Comparison of ENCODE assay signal across 12 cellular contexts in genomic region chr2:106057206-106057605, GRCh38.
DNase-seq lines count a peak whose midpoint lies in the region; ATAC-seq, FAIRE-seq and TF ChIP-seq lines count a peak whose summit lies in the region.
"Had no signal": no experiment of that assay in that cellular context is flagged by ENCODE, and none has a peak within 500 bp of the region (broad histone marks: within the 10 kb centered on the region; RNA-seq: fewer than 3 reads in every experiment).

No MANE protein-coding gene starts in this region.

- no peaks in the 10 kb centered on the region for H3K9me1 ChIP-seq in keratinocyte (ENCODE audit: control insufficient read depth, extremely low read depth, insufficient read depth, low read length)

- H2AFZ ChIP-seq in keratinocyte (ENCODE audit: control insufficient read depth, low read length) = no peak overlapping the region
- H2AFZ ChIP-seq in trophoblast cell (ENCODE audit: insufficient read depth, low read length, poor library complexity) = no peak overlapping the region
- H2AFZ ChIP-seq: neural progenitor cell had no signal

- no peak overlapping the region for H3K4me3 Mint-ChIP-seq in MCF 10A (ENCODE audit: unreplicated experiment)
- H3K4me3 Mint-ChIP-seq in activated T-cell treated with anti-CD3 and anti-CD28 coated beads, Interleukin-2, amount 50 U/mL, for 24 hours = no peak overlapping the region
- H3K4me3 Mint-ChIP-seq: neural progenitor cell had no signal

- BruUV-seq in MCF 10A (replicated peaks; lab: Mats Ljungman, UMichigan) = no TSS peak

- H3K9ac ChIP-seq in keratinocyte (ENCODE audit: control insufficient read depth, extremely low read depth, insufficient read depth, low read length) (no peak overlapping the region), trophoblast cell (ENCODE audit: low read length) (no peak overlapping the region)
- H3K9ac ChIP-seq: neural progenitor cell had no signal

- intact Hi-C loops in MCF 10A (cut with micrococcal nuclease) = no loop called here
- intact Hi-C loops in breast epithelium (cut with DNase I; ENCODE audit: low total_unique reads) = no loop called here
- intact Hi-C loops in vagina (cut with DNase I) = no loop called here

- no peaks in the 10 kb centered on the region for H3K9me3 ChIP-seq in breast epithelium
- no peaks in the 10 kb centered on the region for H3K9me3 ChIP-seq in keratinocyte (ENCODE audit: control insufficient read depth, low read depth, low read length)
- no peaks in the 10 kb centered on the region for H3K9me3 ChIP-seq in trophoblast cell (ENCODE audit: insufficient read depth, low read depth, low read length)
- no peaks in the 10 kb centered on the region for H3K9me3 ChIP-seq in vagina

- H3K27ac ChIP-seq in breast epithelium = no peak overlapping the region
- H3K27ac ChIP-seq in keratinocyte (ENCODE audit: control insufficient read depth, insufficient read depth, low read length) = no peak overlapping the region
- no peak overlapping the region for H3K27ac ChIP-seq in trophoblast cell (ENCODE audit: low read depth, low read length)
- H3K27ac ChIP-seq in vagina = no peak overlapping the region
- H3K27ac ChIP-seq: neural progenitor cell had no signal

- WGBS in trophoblast cell (ENCODE audit: extremely low coverage, insufficient coverage, insufficient read length) = no CpG with 5 or more reads among the region's 4 CpGs

- H4K20me1 ChIP-seq in keratinocyte (ENCODE audit: control insufficient read depth, extremely low read depth, insufficient read depth, low read length) = no peaks in the 10 kb centered on the region

- no peaks in the 10 kb centered on the region for H3K27me3 ChIP-seq in breast epithelium
- H3K27me3 ChIP-seq in keratinocyte (ENCODE audit: control insufficient read depth, extremely low read depth, insufficient read depth, low read length) = peaks cover 9% of the 10 kb centered on the region
- H3K27me3 ChIP-seq in trophoblast cell (ENCODE audit: insufficient read depth, low read length) = no peaks in the 10 kb centered on the region
- H3K27me3 ChIP-seq in vagina = no peaks in the 10 kb centered on the region
- H3K27me3 ChIP-seq: neural progenitor cell had no signal

- peaks cover 32% of the 10 kb centered on the region for H3K4me1 Mint-ChIP-seq in MCF 10A (ENCODE audit: insufficient read depth, unreplicated experiment)
- peaks cover 78% of the 10 kb centered on the region for H3K4me1 Mint-ChIP-seq in activated T-cell treated with anti-CD3 and anti-CD28 coated beads, Interleukin-2, amount 50 U/mL, for 24 hours (ENCODE audit: low read depth)

- H3K9me3 Mint-ChIP-seq in MCF 10A (ENCODE audit: unreplicated experiment) = no peaks in the 10 kb centered on the region
- peaks cover 2% of the 10 kb centered on the region for H3K9me3 Mint-ChIP-seq in activated T-cell treated with anti-CD3 and anti-CD28 coated beads, Interleukin-2, amount 50 U/mL, for 24 hours
- H3K9me3 Mint-ChIP-seq: neural progenitor cell had no signal

- H2BK12ac ChIP-seq in trophoblast cell (ENCODE audit: low read length) = no peak overlapping the region

- dilution Hi-C loops in keratinocyte (cut with MboI; ENCODE audit: extremely low pct_ligation_motif_present, low sequenced_read_pairs) = no loop called here

- DNase-seq in MCF 10A (ENCODE audit: unreplicated experiment) (peak; percentile 29), breast epithelium (ENCODE audit: low spot score in 2 of 2) (no peak), keratinocyte (ENCODE audit: low read depth, low spot score) (no peak), trophoblast cell (no peak), vagina (ENCODE audit: extremely low spot score in 2 of 2) (no peak), NCI-H187 (lab: John Stamatoyannopoulos, UW) (no peak)
- DNase-seq in activated T-cell treated with anti-CD3 and anti-CD28 coated beads, Interleukin-2, amount 50 U/mL, for 24 hours = no peak
- DNase-seq: H7, KBM-7, NCI-H2227 treated with DMSO at 0.1 percent for 48 hours had no signal

- no peaks in the 10 kb centered on the region for H3K36me3 Mint-ChIP-seq in MCF 10A (ENCODE audit: insufficient read depth, unreplicated experiment)
- no peaks in the 10 kb centered on the region for H3K36me3 Mint-ChIP-seq in activated T-cell treated with anti-CD3 and anti-CD28 coated beads, Interleukin-2, amount 50 U/mL, for 24 hours (ENCODE audit: low read depth)
- H3K36me3 Mint-ChIP-seq: neural progenitor cell had no signal

- ATAC-seq in GM21381 (IDR thresholded peaks at IDR 0.05; ENCODE audit: unreplicated experiment) = no peak

- CTCF ChIA-PET in MCF 10A (lab: Yijun Ruan, JAX) = interaction anchor here (0.6 kb wide), 2 partner anchors 10 to 29 kb away, joined by 3 to 5 read pairs; no protein-coding TSS in a partner anchor

- no peak overlapping the region for H2AK5ac ChIP-seq in trophoblast cell (ENCODE audit: low read length)

- TF ChIP-seq CTCF in MCF 10A (IDR thresholded peaks at IDR 0.05; ENCODE audit: unreplicated experiment) = no peak
- no peak for TF ChIP-seq CTCF in breast epithelium (IDR thresholded peaks at IDR 0.05)
- TF ChIP-seq CTCF in keratinocyte (optimal IDR thresholded peaks at IDR 0.05 in 1 of 3, IDR thresholded peaks at IDR 0.05 in 1 of 3, conservative IDR thresholded peaks at IDR 0.05 in 1 of 3; ENCODE audit: extremely low read depth in 1 of 3, insufficient read depth in 2 of 3, low read length in 3 of 3) = no peak
- no peak for TF ChIP-seq CTCF in vagina (IDR thresholded peaks at IDR 0.05)

- H3K27me3 Mint-ChIP-seq in MCF 10A (ENCODE audit: insufficient read depth, unreplicated experiment) = no peaks in the 10 kb centered on the region
- H3K27me3 Mint-ChIP-seq in activated T-cell treated with anti-CD3 and anti-CD28 coated beads, Interleukin-2, amount 50 U/mL, for 24 hours = no peaks in the 10 kb centered on the region

- H2BK120ac ChIP-seq in trophoblast cell (ENCODE audit: insufficient read depth, low read length, poor library complexity) = no peak overlapping the region

- H3K18ac ChIP-seq in trophoblast cell (ENCODE audit: low read length) = no peak overlapping the region

- POLR2A ChIA-PET in MCF 10A (lab: Yijun Ruan, JAX) = no interaction called here

- H3K79me2 ChIP-seq in keratinocyte (ENCODE audit: control insufficient read depth, insufficient read depth, low read length) (no peaks in the 10 kb centered on the region), trophoblast cell (ENCODE audit: control insufficient read depth, insufficient read depth, low read length, poor library complexity) (no peaks in the 10 kb centered on the region)

- H3K4me1 ChIP-seq in breast epithelium (no peaks in the 10 kb centered on the region), keratinocyte (ENCODE audit: control insufficient read depth, extremely low read depth, insufficient read depth, low read length) (peaks cover 18% of the 10 kb centered on the region), trophoblast cell (ENCODE audit: control insufficient read depth in 1 of 2, insufficient read depth in 2 of 2, low read length in 2 of 2) (no peaks in the 10 kb centered on the region), vagina (no peaks in the 10 kb centered on the region)

- no peak overlapping the region for H3K23ac ChIP-seq in trophoblast cell (ENCODE audit: low read length)

- FAIRE-seq in keratinocyte (lab: Jason Lieb, UNC) = peak; percentile 43

- H3K4me2 ChIP-seq in keratinocyte (ENCODE audit: control insufficient read depth, extremely low read depth, insufficient read depth, low read depth, low read length) (peak overlapping the region; percentile 54), trophoblast cell (ENCODE audit: low read length) (no peak overlapping the region)
- H3K4me2 ChIP-seq: neural progenitor cell had no signal

- H3K36me3 ChIP-seq in breast epithelium (no peaks in the 10 kb centered on the region), keratinocyte (ENCODE audit: control insufficient read depth in 2 of 2, extremely low read depth in 1 of 2, insufficient read depth in 2 of 2, low read length in 2 of 2) (no peaks in the 10 kb centered on the region), trophoblast cell (ENCODE audit: control insufficient read depth in 1 of 2, insufficient read depth in 2 of 2, low read length in 2 of 2) (no peaks in the 10 kb centered on the region), vagina (no peaks in the 10 kb centered on the region)
- H3K36me3 ChIP-seq: neural progenitor cell had no signal

- no peak overlapping the region for H4K12ac ChIP-seq in trophoblast cell (ENCODE audit: low read depth, low read length)

- no peak overlapping the region for H4K91ac ChIP-seq in trophoblast cell (ENCODE audit: low read depth, low read length)

- H3K27ac Mint-ChIP-seq in MCF 10A (ENCODE audit: low read depth, unreplicated experiment) = no peak overlapping the region
- peak overlapping the region; percentile 12 for H3K27ac Mint-ChIP-seq in activated T-cell treated with anti-CD3 and anti-CD28 coated beads, Interleukin-2, amount 50 U/mL, for 24 hours
- H3K27ac Mint-ChIP-seq: neural progenitor cell had no signal

- no peaks in the 10 kb centered on the region for H3K79me1 ChIP-seq in trophoblast cell (ENCODE audit: low read length)

- H3K14ac ChIP-seq in trophoblast cell (ENCODE audit: low read length) = no peak overlapping the region

- H3K4me3 ChIP-seq in breast epithelium = no peak overlapping the region
- H3K4me3 ChIP-seq in keratinocyte (ENCODE audit: control insufficient read depth in 2 of 3, extremely low read depth in 1 of 3, insufficient read depth in 2 of 3, low read depth in 1 of 3, low read length in 3 of 3) = no peak overlapping the region
- no peak overlapping the region for H3K4me3 ChIP-seq in trophoblast cell (ENCODE audit: low read depth, low read length)
- H3K4me3 ChIP-seq in vagina = no peak overlapping the region
- H3K4me3 ChIP-seq: neural progenitor cell had no signal

- no peak for TF ChIP-seq POLR2A in breast epithelium (IDR thresholded peaks at IDR 0.05)
- TF ChIP-seq POLR2A in vagina (IDR thresholded peaks at IDR 0.05) = no peak

- H4K8ac ChIP-seq in trophoblast cell (ENCODE audit: low read depth, low read length) = no peak overlapping the region

- H2BK5ac ChIP-seq in trophoblast cell (ENCODE audit: low read depth, low read length, poor library complexity) = no peak overlapping the region

- H3K4ac ChIP-seq in trophoblast cell (ENCODE audit: low read depth, low read length) = no peak overlapping the region
